In genomic region chr16:53805747-53806146, GRCh38 we compare ENCODE assay signal across 13 cellular contexts.
"Had no signal": no experiment of that assay in that cellular context is flagged by ENCODE, and none has a peak within 500 bp of the region (broad histone marks: within the 10 kb centered on the region; RNA-seq: fewer than 3 reads in every experiment).

No MANE protein-coding gene starts in this region.

- H3K27me3 Mint-ChIP-seq: activated naive CD8-positive, alpha-beta T cell treated with anti-CD3 and anti-CD28 coated beads for 36 hours; central memory CD8-positive, alpha-beta T cell; naive thymus-derived CD4-positive, alpha-beta T cell; stimulated activated memory B cell treated with anti-CD40 and anti-IgM and Interleukin-4, amounts not matched to agents 10 μg/mL and 1 μg/mL and 100 μg/mL, for 72 hours had no signal

- H3K4me3 Mint-ChIP-seq: activated CD8-positive, alpha-beta T cell treated with anti-CD3 and anti-CD28 coated beads, Interleukin-2, amount 10 ng/mL, durations not matched to agents 7 days and 5 days; activated naive CD8-positive, alpha-beta T cell treated with anti-CD3 and anti-CD28 coated beads for 36 hours; central memory CD8-positive, alpha-beta T cell; stimulated activated memory B cell treated with anti-CD40 and anti-IgM and Interleukin-4, amounts not matched to agents 10 μg/mL and 1 μg/mL and 100 μg/mL, for 72 hours had no signal

- H3K9me3 Mint-ChIP-seq: central memory CD8-positive, alpha-beta T cell had no signal

- H3K27ac Mint-ChIP-seq: activated CD8-positive, alpha-beta T cell treated with anti-CD3 and anti-CD28 coated beads, Interleukin-2, amount 10 ng/mL, durations not matched to agents 7 days and 5 days; naive thymus-derived CD4-positive, alpha-beta T cell; stimulated activated memory B cell treated with anti-CD40 and anti-IgM and Interleukin-4, amounts not matched to agents 10 μg/mL and 1 μg/mL and 100 μg/mL, for 72 hours had no signal

- DNase-seq: activated CD4-positive, alpha-beta T cell treated with anti-CD3 and anti-CD28 coated beads for 48 hours; activated CD8-positive, alpha-beta memory T cell treated with anti-CD3 and anti-CD28 coated beads, Interleukin-2, amount 50 U/mL, for 48 hours; activated CD8-positive, alpha-beta T cell treated with anti-CD3 and anti-CD28 coated beads, Interleukin-2, amount 10 ng/mL, durations not matched to agents 7 days and 5 days; activated naive CD8-positive, alpha-beta T cell treated with anti-CD3 and anti-CD28 coated beads for 36 hours; body of pancreas; cortex of kidney; effector memory CD4-positive, alpha-beta T cell; heart right ventricle; mucosa of descending colon; naive thymus-derived CD4-positive, alpha-beta T cell; stimulated activated CD4-positive, alpha-beta T cell treated with anti-CD3 and anti-CD28 coated beads, Interleukin-2, amount 100 ng/mL, for 48 hours had no signal
